ENCODE assay signal across 14 cellular contexts in genomic region chr1:109369167-109369746, GRCh38. TPM values are rescaled to one million over a fixed set of nuclear protein-coding genes. Genes with fewer than 3 reads are reported as not detected.
DNase-seq lines count a peak whose midpoint lies in the region; TF ChIP-seq lines count a peak whose summit lies in the region.
"Had no signal": no experiment of that assay in that cellular context is flagged by ENCODE, and none has a peak within 500 bp of the region (broad histone marks: within the 10 kb centered on the region; RNA-seq: fewer than 3 reads in every experiment).

No MANE protein-coding gene starts in this region.

- H3F3A ChIP-seq in MM.1S (ENCODE audit: insufficient read depth, low read length): peaks cover 14% of the 10 kb centered on the region

- no peaks in the 10 kb centered on the region for H3K9me2 ChIP-seq in MM.1S (replicated peaks; ENCODE audit: insufficient read depth, low read length)

- no peaks in the 10 kb centered on the region for H3K9me3 Mint-ChIP-seq in chondrocyte (ENCODE audit: low read depth)

- H3K9me3 ChIP-seq in MM.1S (replicated peaks; ENCODE audit: insufficient read depth, low read length): no peaks in the 10 kb centered on the region
- no peaks in the 10 kb centered on the region for H3K9me3 ChIP-seq in osteoblast (ENCODE audit: low read depth, low read length)

- no peak overlapping the region for H3K4me3 ChIP-seq in MM.1S (ENCODE audit: low read length)
- H3K4me3 ChIP-seq in osteoblast (ENCODE audit: insufficient read depth, low read length): no peak overlapping the region

- peak overlapping the region; percentile 73 for H3K27ac Mint-ChIP-seq in chondrocyte (ENCODE audit: unreplicated experiment)
- H3K27ac Mint-ChIP-seq: activated CD4-positive, alpha-beta T cell treated with anti-CD3 and anti-CD28 coated beads for 36 hours had no signal

- H3K27ac ChIP-seq in MM.1S (ENCODE audit: low read length) (no peak overlapping the region; the same call in 1 of the 2 replicates), osteoblast (ENCODE audit: low read depth, low read length) (peak overlapping the region; percentile 98)

- H3K79me2 ChIP-seq in MM.1S (ENCODE audit: low read length): peaks cover 10% of the 10 kb centered on the region; the same call in 1 of the 2 replicates
- H3K79me2 ChIP-seq in osteoblast (ENCODE audit: insufficient read depth, low read length): peaks cover 32% of the 10 kb centered on the region

- peaks cover 14% of the 10 kb centered on the region for H3K36me3 Mint-ChIP-seq in chondrocyte (ENCODE audit: low read depth)

- H3K36me3 ChIP-seq in MM.1S (replicated peaks; ENCODE audit: insufficient read depth, low read length) (no peaks in the 10 kb centered on the region), osteoblast (ENCODE audit: insufficient read depth, low read length) (peaks cover 12% of the 10 kb centered on the region)

- no peak for TF ChIP-seq CTCF in MM.1S (IDR thresholded peaks at IDR 0.05; ENCODE audit: low read length)
- TF ChIP-seq CTCF in chondrocyte (IDR thresholded peaks at IDR 0.05): no peak
- no peak for TF ChIP-seq CTCF in osteoblast (IDR thresholded peaks at IDR 0.05; ENCODE audit: extremely low read depth, low read depth, low read length)

- H3K4me2 ChIP-seq in MM.1S (ENCODE audit: low read depth, low read length) (peak overlapping the region; percentile 41; the same call in 1 of the 2 replicates), osteoblast (ENCODE audit: insufficient read depth, low read length) (peak overlapping the region; percentile 25)

- H3K27me3 ChIP-seq in MM.1S (replicated peaks; ENCODE audit: insufficient read depth, low read length) (no peaks in the 10 kb centered on the region), osteoblast (ENCODE audit: insufficient read depth, low read length) (no peaks in the 10 kb centered on the region)

- H3K4me1 ChIP-seq in MM.1S (ENCODE audit: low read length) (peaks cover 26% of the 10 kb centered on the region), osteoblast (ENCODE audit: insufficient read depth, low read length) (peaks cover 46% of the 10 kb centered on the region)

- no peak overlapping the region for H3K4me3 Mint-ChIP-seq in chondrocyte (ENCODE audit: unreplicated experiment)
- H3K4me3 Mint-ChIP-seq: activated CD4-positive, alpha-beta T cell treated with anti-CD3 and anti-CD28 coated beads for 36 hours had no signal

- H3K4me1 Mint-ChIP-seq in chondrocyte (ENCODE audit: low read depth): peaks cover 59% of the 10 kb centered on the region

- H3K27me3 Mint-ChIP-seq in chondrocyte (ENCODE audit: low read depth): no peaks in the 10 kb centered on the region

- H4K20me1 ChIP-seq in MM.1S (ENCODE audit: insufficient read depth, low read length): no peaks in the 10 kb centered on the region
- no peaks in the 10 kb centered on the region for H4K20me1 ChIP-seq in osteoblast (ENCODE audit: insufficient read depth, low read length)

- DNase-seq in AG08395 (ENCODE audit: low spot score): peak; percentile 29
- DNase-seq in MM.1S: peak; percentile 15
- no peak for DNase-seq in chondrocyte (ENCODE audit: low spot score)
- DNase-seq in osteoblast (ENCODE audit: insufficient read length, low spot score, missing footprints): no peak
- DNase-seq in NCI-H526 (lab: John Stamatoyannopoulos, UW): no peak
- DNase-seq in erythroblast (lab: John Stamatoyannopoulos, UW): no peak
- no peak for DNase-seq in NCI-H2196 treated with DMSO at 0.1 percent for 48 hours (lab: John Stamatoyannopoulos, UW; ENCODE audit: unreplicated experiment)
- no peak for DNase-seq in stimulated activated CD4-positive, alpha-beta T cell treated with anti-CD3 and anti-CD28 coated beads, Interleukin-1b, Interleukin-23, amount 100 ng/mL, for 48 hours
- DNase-seq: activated CD4-positive, alpha-beta T cell treated with anti-CD3 and anti-CD28 coated beads for 36 hours; activated effector memory CD4-positive, alpha-beta T cell treated with anti-CD3 and anti-CD28 coated beads, Interleukin-2, amount 50 U/mL, for 16 hours; glutamatergic neuron; Karpas-422; NCI-H2171; SHP77 treated with DMSO at 0.1 percent for 48 hours had no signal

- no peak for TF ChIP-seq POLR2A in erythroblast (IDR thresholded peaks at IDR 0.05; ENCODE audit: low read length)

- H2AFZ ChIP-seq in MM.1S (ENCODE audit: low read length): no peak overlapping the region
- H2AFZ ChIP-seq in osteoblast (ENCODE audit: low read length): no peak overlapping the region

- no peak overlapping the region for H3K9ac ChIP-seq in MM.1S (ENCODE audit: low read length)

RNA-seq across cellular contexts. Expression of gene SORT1, which starts 28.5 kb away (rescaled TPM):
- total RNA-seq in chondrocyte (84.1 to 107 TPM (median 107 TPM) in 3 replicates), osteoblast (45.1 and 48.5 TPM in 2 replicates)

RNA-seq across cellular contexts. Expression of gene PSMA5, which starts 57.0 kb away (rescaled TPM):
- total RNA-seq in chondrocyte (80.2 to 90.5 TPM (median 84.3 TPM) in 3 replicates), osteoblast (41.5 and 45.6 TPM in 2 replicates)

Comparison
In these comparisons a context has a peak if more than half of its experiments do, and no peak if none do; other contexts are left out.
1. DNase-seq: peak in AG08395 (single experiment) and MM.1S (single experiment); none in chondrocyte (single experiment), osteoblast (single experiment), NCI-H526 (0 of 2), erythroblast (0 of 2), NCI-H2196 treated with DMSO at 0.1 percent for 48 hours (single experiment) and stimulated activated CD4-positive, alpha-beta T cell treated with anti-CD3 and anti-CD28 coated beads, Interleukin-1b, Interleukin-23, amount 100 ng/mL, for 48 hours (single experiment).